In the genomic region with DNA sequence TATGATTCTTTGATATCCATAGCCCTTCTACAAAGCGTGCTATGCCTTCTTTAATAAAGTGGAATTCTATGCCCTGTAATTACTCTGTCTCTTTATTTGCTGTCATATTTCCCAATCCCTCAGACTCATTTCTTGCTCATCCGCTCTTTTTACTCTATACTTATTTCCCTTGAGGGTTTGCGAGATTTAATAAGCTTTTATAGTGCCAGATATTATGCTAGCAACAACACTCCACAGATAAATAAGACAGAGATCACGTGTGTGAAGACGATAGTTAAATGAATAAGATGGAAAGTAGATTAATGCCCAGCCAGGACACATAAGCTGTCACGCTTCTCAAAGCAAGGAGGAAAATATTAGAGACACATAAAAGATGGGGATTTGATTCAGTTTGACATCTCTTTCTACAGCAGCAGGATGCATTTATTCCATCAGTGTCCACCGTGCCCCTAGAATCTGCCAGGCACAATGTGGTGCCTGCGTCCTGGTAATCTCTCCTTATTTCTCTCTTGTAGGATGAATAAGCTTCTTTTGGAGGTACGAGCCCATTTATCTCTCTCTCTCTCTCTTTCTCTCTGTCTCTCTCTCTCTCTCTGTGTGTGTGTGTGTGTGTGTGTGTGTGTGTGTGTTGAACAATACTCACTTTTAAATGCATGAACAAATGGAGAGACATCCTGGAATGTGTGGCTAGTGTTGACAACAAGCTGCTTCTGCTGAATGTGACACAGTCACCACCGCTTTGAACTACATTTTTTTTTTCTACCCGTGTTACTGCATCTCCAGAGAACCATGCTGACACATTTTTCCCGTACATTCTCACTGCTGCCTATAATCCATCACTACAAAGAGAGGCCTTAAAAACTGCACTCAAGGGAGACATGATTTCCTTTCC, we compare ENCODE assay signal across 13 cellular contexts. TPM values are rescaled to one million over a fixed set of nuclear protein-coding genes. Genes with fewer than 3 reads are reported as not detected.
DNase-seq lines count a peak whose midpoint lies in the region; ATAC-seq, FAIRE-seq and TF ChIP-seq lines count a peak whose summit lies in the region.
"Had no signal": no experiment of that assay in that cellular context is flagged by ENCODE, and none has a peak within 500 bp of the region (broad histone marks: within the 10 kb centered on the region; RNA-seq: fewer than 3 reads in every experiment).

No MANE protein-coding gene starts in this region.

- H3K27me3 ChIP-seq in H1 (replicated peaks in 1 of 4; ENCODE audit: control insufficient read depth in 3 of 4, extremely low read depth in 1 of 4, insufficient read depth in 3 of 4, low read length in 3 of 4) = no peaks in the 10 kb centered on the region
- H3K27me3 ChIP-seq in left ventricle myocardium inferior (ENCODE audit: low read depth) = no peaks in the 10 kb centered on the region
- H3K27me3 ChIP-seq in upper lobe of left lung = no peaks in the 10 kb centered on the region

- H3K4me3 Mint-ChIP-seq in WTC11 = no peak overlapping the region

- no peaks in the 10 kb centered on the region for H4K20me1 ChIP-seq in H1 (replicated peaks in 1 of 2; ENCODE audit: control insufficient read depth in 1 of 2, insufficient read depth in 2 of 2, low read length in 2 of 2)

- no peaks in the 10 kb centered on the region for H3K36me3 ChIP-seq in SK-N-MC (ENCODE audit: insufficient read depth, low read length)
- no peaks in the 10 kb centered on the region for H3K36me3 ChIP-seq in H1 (ENCODE audit: control insufficient read depth in 2 of 4, insufficient read depth in 4 of 4, low read length in 3 of 4)
- no peaks in the 10 kb centered on the region for H3K36me3 ChIP-seq in left ventricle myocardium inferior
- no peaks in the 10 kb centered on the region for H3K36me3 ChIP-seq in upper lobe of left lung

- H3K4me1 ChIP-seq in H1 (replicated peaks in 1 of 4; ENCODE audit: control insufficient read depth in 3 of 4, insufficient read depth in 4 of 4, low read length in 3 of 4) = no peaks in the 10 kb centered on the region; a peak in 1 of 7 replicates
- peaks cover 13% of the 10 kb centered on the region for H3K4me1 ChIP-seq in left ventricle myocardium inferior
- H3K4me1 ChIP-seq in upper lobe of left lung = peaks cover 0 to 5% (median 2%) of the 10 kb centered on the region in 4 donors
- H3K4me1 ChIP-seq: psoas muscle had no signal

- H3K27ac ChIP-seq in SK-N-MC (no peak overlapping the region), H1 (ENCODE audit: low read depth, low read length) (no peak overlapping the region), left ventricle myocardium inferior (replicated peaks) (no peak overlapping the region), upper lobe of left lung (no peak overlapping the region)
- H3K27ac ChIP-seq: psoas muscle had no signal

- H3K27ac Mint-ChIP-seq in WTC11 = no peak overlapping the region; the same call in 1 of the 2 replicates

- H3K14ac ChIP-seq in H1 (ENCODE audit: insufficient read length) = no peak overlapping the region

- no peaks in the 10 kb centered on the region for H3K9me3 ChIP-seq in SK-N-MC (ENCODE audit: low read depth, low read length)
- no peaks in the 10 kb centered on the region for H3K9me3 ChIP-seq in H1 (ENCODE audit: insufficient read depth in 2 of 2, low read depth in 1 of 2, low read length in 1 of 2)
- H3K9me3 ChIP-seq in left ventricle myocardium inferior (replicated peaks) = no peaks in the 10 kb centered on the region
- H3K9me3 ChIP-seq in upper lobe of left lung = no peaks in the 10 kb centered on the region
- H3K9me3 ChIP-seq: psoas muscle had no signal

- TF ChIP-seq CTCF in H1 (IDR thresholded peaks at IDR 0.05; ENCODE audit: control extremely low read depth in 1 of 3, insufficient read depth in 1 of 3, low read depth in 1 of 3, low read length in 3 of 3) = no peak
- TF ChIP-seq CTCF in WTC11 (IDR thresholded peaks at IDR 0.05) = no peak
- TF ChIP-seq CTCF in left ventricle myocardium inferior (IDR thresholded peaks at IDR 0.05; ENCODE audit: borderline replicate concordance) = no peak
- TF ChIP-seq CTCF in upper lobe of left lung (IDR thresholded peaks at IDR 0.05) = no peak

- H4K8ac ChIP-seq in H1 (ENCODE audit: extremely low read depth, insufficient read depth, low read length) = no peak overlapping the region

- H2AFZ ChIP-seq in H1 (ENCODE audit: low read length) = 0 out of 2 replicates have a peak overlapping the region, but pooled peaks have one; percentile 6

- TF ChIP-seq POLR2A in H1 (IDR thresholded peaks at IDR 0.05; ENCODE audit: control extremely low read depth in 1 of 2, low read depth in 2 of 2, low read length in 2 of 2) (no peak), upper lobe of left lung (IDR thresholded peaks at IDR 0.05) (no peak)

- no peak for TF ChIP-seq RAD21 in H1 (IDR thresholded peaks at IDR 0.05 in 1 of 2, conservative IDR thresholded peaks at IDR 0.05 in 1 of 2; ENCODE audit: low read depth in 2 of 2, low read length in 2 of 2)

- CTCF ChIA-PET in H1 (lab: Charles Lee; ENCODE audit: partially characterized antibody) (interaction anchor here (0.6 to 1.3 kb wide), 3 partner anchors 13 to 128 kb away, joined by 3 to 4 read pairs (median 3); no protein-coding TSS in a partner anchor), WTC11 (lab: Charles Lee) (interaction anchor here (0.7 kb wide), 1 partner anchor 157 kb away, joined by 3 read pairs; no protein-coding TSS in a partner anchor)

- H3K4me3 ChIP-seq in SK-N-MC (peak overlapping the region; percentile 43; the same call in 1 of the 2 replicates), H1 (ENCODE audit: extremely low read depth in 1 of 4, insufficient read depth in 2 of 4, low read depth in 3 of 4, low read length in 4 of 4) (no peak overlapping the region), left ventricle myocardium inferior (no peak overlapping the region), upper lobe of left lung (no peak overlapping the region)
- H3K4me3 ChIP-seq: psoas muscle had no signal

- no peak overlapping the region for H2BK12ac ChIP-seq in H1 (ENCODE audit: low read depth, low read length)

- POLR2A ChIA-PET in H1 (lab: Charles Lee; ENCODE audit: partially characterized antibody) = interaction anchor here (0.5 kb wide), 1 partner anchor 123 kb away, joined by 3 read pairs; no protein-coding TSS in a partner anchor
- POLR2A ChIA-PET in WTC11 (lab: Charles Lee) = no interaction called here

- H3K18ac ChIP-seq in H1 (ENCODE audit: extremely low read depth, low read length) = no peak overlapping the region

- peak; percentile 8 for DNase-seq in NCI-H2227 (lab: John Stamatoyannopoulos, UW; ENCODE audit: unreplicated experiment)
- DNase-seq in NCI-H2227 treated with DMSO at 0.1 percent for 48 hours (lab: John Stamatoyannopoulos, UW) = no peak
- DNase-seq in SK-N-MC (ENCODE audit: low read depth, low spot score) = no peak
- DNase-seq in H1 (ENCODE audit: low read depth in 1 of 2, low spot score in 2 of 2) = no peak
- DNase-seq in renal cortical epithelial cell (ENCODE audit: low read depth) = peak; percentile 18
- no peak for DNase-seq in WTC11 (ENCODE audit: low spot score)
- no peak for DNase-seq in left ventricle myocardium inferior
- no peak for DNase-seq in upper lobe of left lung
- DNase-seq: kidney, NCI-H510A treated with DMSO at 0.1 percent for 48 hours, psoas muscle, T1000 had no signal

- no peak overlapping the region for H3K23ac ChIP-seq in H1 (ENCODE audit: insufficient read length)

- H4K91ac ChIP-seq in H1 (replicated peaks; ENCODE audit: insufficient read length, low read length) = no peak overlapping the region

- no peak overlapping the region for H3K4ac ChIP-seq in H1 (replicated peaks; ENCODE audit: insufficient read length, low read depth, low read length)

- no peak overlapping the region for H2BK5ac ChIP-seq in H1 (ENCODE audit: low read depth, low read length)

- no peak overlapping the region for H3K4me2 ChIP-seq in H1 (ENCODE audit: insufficient read depth in 1 of 2, low read depth in 2 of 2, low read length in 2 of 2)

- no peaks in the 10 kb centered on the region for H3K27me3 Mint-ChIP-seq in WTC11 (ENCODE audit: low read depth)

- intact Hi-C loops in left ventricle myocardium inferior (cut with micrococcal nuclease) = no loop called here

- H3K4me1 Mint-ChIP-seq in WTC11 = peaks cover 9% of the 10 kb centered on the region

- no peaks in the 10 kb centered on the region for H3K79me2 ChIP-seq in H1 (ENCODE audit: control insufficient read depth in 1 of 2, insufficient read depth in 2 of 2, low read length in 2 of 2)

- H2BK20ac ChIP-seq in H1 (ENCODE audit: low read length) = no peak overlapping the region

- H3K9ac ChIP-seq in SK-N-MC (ENCODE audit: insufficient read length) (no peak overlapping the region), H1 (replicated peaks in 1 of 4; ENCODE audit: extremely low read depth in 1 of 4, low read depth in 3 of 4, low read length in 3 of 4) (no peak overlapping the region)

- H2BK15ac ChIP-seq in H1 (ENCODE audit: low read length) = no peak overlapping the region

- no peak overlapping the region for H4K5ac ChIP-seq in H1 (ENCODE audit: insufficient read length, low read depth, low read length)

- TF ChIP-seq EP300 in H1 (IDR thresholded peaks at IDR 0.05; ENCODE audit: borderline replicate concordance in 1 of 2, low read depth in 2 of 2, low read length in 2 of 2) = no peak
- TF ChIP-seq EP300 in upper lobe of left lung (IDR thresholded peaks at IDR 0.05) = no peak

- no peak overlapping the region for H2AK5ac ChIP-seq in H1 (ENCODE audit: low read depth, low read length)

- H3K56ac ChIP-seq in H1 (replicated peaks; ENCODE audit: insufficient read length, low read depth, low read length) = no peak overlapping the region

- 82% methylated on average over 12 of the region's 12 CpGs; no CpG with 5 or more reads in 1 of the 2 experiments for WGBS in H1 (ENCODE audit: extremely low coverage in 1 of 2, insufficient coverage in 1 of 2, insufficient read length in 1 of 2, insufficient replicate concordance in 2 of 2, low coverage in 1 of 2, low lambda C conversion rate in 2 of 2, missing lambda C conversion rate in 1 of 2), 2 experiments
- 81 to 84% methylated on average over 12 of the region's 12 CpGs for WGBS in upper lobe of left lung, 2 donors

- no peaks in the 10 kb centered on the region for H3K9me3 Mint-ChIP-seq in WTC11

- no peaks in the 10 kb centered on the region for H3K79me1 ChIP-seq in H1 (ENCODE audit: low read depth, low read length)

- H2BK120ac ChIP-seq in H1 (replicated peaks; ENCODE audit: low read depth, low read length) = no peak overlapping the region

- H3K23me2 ChIP-seq in H1 (ENCODE audit: low read depth, low read length) = no peaks in the 10 kb centered on the region

- ATAC-seq in WTC11 (no peak), upper lobe of left lung (ENCODE audit: low FRiP score in 2 of 2) (no peak)
- ATAC-seq: psoas muscle had no signal

- no peaks in the 10 kb centered on the region for H3K36me3 Mint-ChIP-seq in WTC11

- no peak for FAIRE-seq in H1 (lab: Jason Lieb, UNC)
- FAIRE-seq: GM19239, kidney had no signal

RNA-seq across cellular contexts. Expression of a gene that starts 48.2 kb away (rescaled TPM):
- total RNA-seq in H1 (2021; fragmentation: NEBNext Ultra II Directional; extraction: Animal tissue kit (Norgen Biotek cat#: 25700)) = not detected in 2 replicates
- not detected in 2 replicates for polyA plus RNA-seq in H1 (2011; rRNA removed)
- not detected for polyA plus RNA-seq in H1 (2011; cell fraction: cytosol; rRNA removed)
- polyA plus RNA-seq in H1 (2011; cell fraction: nucleus; rRNA removed) = not detected
- polyA plus RNA-seq in H1 (2012, experiment 1 of 2) = not detected in 4 replicates
- not detected for polyA plus RNA-seq in H1 (2012, experiment 2 of 2)
- polyA plus RNA-seq in H1 (2013, experiment 1 of 2) = not detected
- not detected for polyA plus RNA-seq in H1 (2013, experiment 2 of 2)
- not detected in 2 replicates for polyA minus RNA-seq in H1 (2011; rRNA and poly(A)+ RNA removed)
- polyA minus RNA-seq in H1 (2011; cell fraction: cytosol; rRNA and poly(A)+ RNA removed) = not detected
- polyA minus RNA-seq in H1 (2011; cell fraction: nucleus; rRNA and poly(A)+ RNA removed) = not detected
- total RNA-seq in renal cortical epithelial cell (not detected in 2 replicates), WTC11 (2021) (0.24 TPM in 1 of 3 replicates, not detected in the others), left ventricle myocardium inferior (not detected), upper lobe of left lung (1 to 10 TPM in 3 of 6 donors, under 1 TPM in 2, not detected in 1; 0.30 to 1.8 (median 1.0) TPM)

Comparison
In these comparisons a context has a peak if more than half of its experiments do, and no peak if none do; other contexts are left out.
1. DNase-seq: peak in NCI-H2227 (single experiment) and renal cortical epithelial cell (single experiment); none in NCI-H2227 treated with DMSO at 0.1 percent for 48 hours (single experiment), SK-N-MC (single experiment), H1 (0 of 2), WTC11 (single experiment), left ventricle myocardium inferior (single experiment) and upper lobe of left lung (0 of 2).